ENCODE assay signal across 35 cellular contexts in the genomic region with DNA sequence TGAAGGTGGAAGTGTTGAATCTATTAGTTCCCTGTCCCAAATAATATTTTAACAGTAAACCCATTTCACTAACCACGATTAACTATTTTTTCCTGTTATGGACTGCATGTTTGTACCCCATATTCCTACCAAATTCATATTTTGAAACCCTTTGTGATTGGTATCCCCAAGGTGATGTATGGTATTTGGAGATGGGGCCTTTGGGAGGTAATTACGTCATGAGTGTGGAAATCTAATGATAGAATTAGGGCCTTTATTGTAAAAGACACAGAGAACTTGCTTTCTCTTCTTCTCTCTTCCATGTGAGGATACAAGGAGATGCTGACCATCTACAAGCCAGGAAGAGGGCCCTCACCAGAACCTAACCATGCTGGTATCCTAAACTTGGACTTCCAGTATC.
"Had no signal": no experiment of that assay in that cellular context is flagged by ENCODE, and none has a peak within 500 bp of the region (broad histone marks: within the 10 kb centered on the region; RNA-seq: fewer than 3 reads in every experiment).

No MANE protein-coding gene starts in this region.

- DNase-seq: Karpas-422, Kasumi-1, MG63, MM.1S, MV-4-11, NCI-H1048, NCI-H1092, NCI-H1092 treated with DMSO at 0.1 percent for 48 hours, NCI-H1105, NCI-H1105 treated with DMSO at 0.1 percent for 48 hours, NCI-H1417, NCI-H1417 treated with DMSO at 0.1 percent for 48 hours, NCI-H1436, NCI-H1436 treated with DMSO at 0.1 percent for 48 hours, NCI-H146, NCI-H1694, NCI-H1694 treated with DMSO at 0.1 percent for 48 hours, NCI-H187, NCI-H187 treated with DMSO at 0.1 percent for 48 hours, NCI-H1930, NCI-H2029, NCI-H2029 treated with DMSO at 0.1 percent for 48 hours, NCI-H2081, NCI-H2081 treated with DMSO at 0.1 percent for 48 hours, NCI-H2107, NCI-H2171, NCI-H2171 treated with DMSO at 0.1 percent for 48 hours, NCI-H2227 treated with DMSO at 0.1 percent for 48 hours, NCI-H226, NCI-H345, NCI-H446, NCI-H446 treated with DMSO at 0.1 percent for 48 hours, NCI-H510A, NCI-H510A treated with DMSO at 0.1 percent for 48 hours, NCI-H524 had no signal

- H3K4me3 ChIP-seq: MG63 had no signal

- H3K36me3 ChIP-seq: MG63 had no signal

- H3K9me3 ChIP-seq: MG63 had no signal

- H3K27me3 ChIP-seq: MG63 had no signal
